ENCODE assay signal across 8 cellular contexts in the genomic region with DNA sequence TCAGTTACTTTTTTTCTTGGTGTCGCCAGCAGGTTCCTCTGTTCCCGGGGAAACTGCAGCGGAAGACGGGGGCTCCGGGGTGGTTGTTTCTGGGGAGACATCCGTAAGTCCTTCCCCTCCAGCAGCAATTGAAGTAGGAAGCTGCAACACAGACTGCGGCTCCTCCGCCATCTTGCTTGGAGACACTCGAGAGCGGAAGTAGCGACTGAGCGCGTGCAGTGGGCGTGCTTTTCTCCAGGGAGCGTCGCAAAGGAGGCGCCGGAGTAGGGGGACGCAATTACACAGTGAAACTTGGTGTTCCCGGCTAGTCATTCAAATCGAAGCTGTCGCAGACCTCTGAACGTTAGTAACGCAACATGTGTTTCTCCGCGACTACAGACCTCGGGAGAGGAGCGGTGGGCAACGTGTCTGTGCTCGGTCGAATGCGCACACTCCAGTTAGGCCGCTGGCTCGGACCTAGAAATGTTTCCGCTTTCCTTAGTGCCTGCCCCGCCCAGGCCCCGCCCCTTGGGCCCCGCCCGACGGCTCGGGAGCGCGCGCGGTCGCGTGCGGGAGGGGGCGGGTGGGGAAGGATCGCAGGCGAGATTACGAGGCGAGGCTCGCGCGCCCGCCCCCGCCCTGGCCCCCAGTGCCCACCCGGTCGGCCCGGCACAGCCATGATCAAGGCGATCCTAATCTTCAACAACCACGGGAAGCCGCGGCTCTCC. TPM values are rescaled to one million over a fixed set of nuclear protein-coding genes. Genes with fewer than 3 reads are reported as not detected.
DNase-seq lines count a peak whose midpoint lies in the region; ATAC-seq and TF ChIP-seq lines count a peak whose summit lies in the region.

Gene AP3S1, plus strand, starts transcription at position 554 of the 707 bp plus-strand sequence. Its CDS starts 103 bp downstream, at position 657.
Gene ATG12, minus strand, starts transcription at position 184 of the 707 bp plus-strand sequence. Its CDS starts 13 bp downstream, at position 171.

- H3K36me3 Mint-ChIP-seq in naive B cell, result peaks cover 0 to 2% of the 10 kb centered on the region in 2 donors
- H3K36me3 Mint-ChIP-seq in stimulated activated effector memory CD8-positive, alpha-beta T cell treated with anti-CD3 and anti-CD28 coated beads, Interleukin-12 subunit alpha, Interleukin-12 subunit beta, amount 100 ng/mL, for 72 hours, result peaks cover 45% of the 10 kb centered on the region

- H3K4me1 Mint-ChIP-seq in naive B cell, result peaks cover 31 to 59% (median 51%) of the 10 kb centered on the region in 3 donors
- H3K4me1 Mint-ChIP-seq in stimulated activated effector memory CD8-positive, alpha-beta T cell treated with anti-CD3 and anti-CD28 coated beads, Interleukin-12 subunit alpha, Interleukin-12 subunit beta, amount 100 ng/mL, for 72 hours, result peaks cover 45% of the 10 kb centered on the region

- H3K9me3 Mint-ChIP-seq in naive B cell, result no peaks in the 10 kb centered on the region
- no peaks in the 10 kb centered on the region for H3K9me3 Mint-ChIP-seq in stimulated activated effector memory CD8-positive, alpha-beta T cell treated with anti-CD3 and anti-CD28 coated beads, Interleukin-12 subunit alpha, Interleukin-12 subunit beta, amount 100 ng/mL, for 72 hours

- peak; percentile 84 to 85 for ATAC-seq in naive B cell (ENCODE audit: low read depth in 2 of 2)
- peak; percentile 92 for ATAC-seq in stimulated activated effector memory CD8-positive, alpha-beta T cell treated with anti-CD3 and anti-CD28 coated beads, Interleukin-12 subunit alpha, Interleukin-12 subunit beta, amount 100 ng/mL, for 72 hours

- H3K4me3 Mint-ChIP-seq in naive B cell, result peak within 1 kb of the TSS; percentile 97 to 99 (median 98)
- H3K4me3 Mint-ChIP-seq in stimulated activated effector memory CD8-positive, alpha-beta T cell treated with anti-CD3 and anti-CD28 coated beads, Interleukin-12 subunit alpha, Interleukin-12 subunit beta, amount 100 ng/mL, for 72 hours, result peak within 1 kb of the TSS; percentile 96

- no peak for TF ChIP-seq CTCF in LNCaP clone FGC (IDR thresholded peaks at IDR 0.05; ENCODE audit: control insufficient read depth, extremely low read depth, insufficient read depth)

- H3K27ac Mint-ChIP-seq in naive B cell, result peak within 1 kb of the TSS; percentile 98 to 100 (median 100)
- peak within 1 kb of the TSS; percentile 98 for H3K27ac Mint-ChIP-seq in stimulated activated effector memory CD8-positive, alpha-beta T cell treated with anti-CD3 and anti-CD28 coated beads, Interleukin-12 subunit alpha, Interleukin-12 subunit beta, amount 100 ng/mL, for 72 hours

- H3K4me3 ChIP-seq in LNCaP clone FGC (ENCODE audit: low read depth, low read length), result peak within 1 kb of the TSS; percentile 88

- DNase-seq in EL (peak; percentile 94), H4 (ENCODE audit: low spot score) (peak; percentile 95), LNCaP clone FGC (ENCODE audit: low read depth) (peak; percentile 82), RPMI8226 (peak; percentile 97), fibroblast of gingiva (ENCODE audit: low read depth) (peak; percentile 89), naive B cell (peak; percentile 94)
- peak; percentile 77 to 83 for DNase-seq in activated T-helper 1 cell treated with anti-CD3 and anti-CD28 coated beads, Interleukin-2, amount 50 U/mL, for 16 hours (ENCODE audit: low read depth in 1 of 2, low spot score in 1 of 2)
- DNase-seq in stimulated activated effector memory CD8-positive, alpha-beta T cell treated with anti-CD3 and anti-CD28 coated beads, Interleukin-12 subunit alpha, Interleukin-12 subunit beta, amount 100 ng/mL, for 72 hours (ENCODE audit: low spot score in 2 of 2), result peak; percentile 83 to 95

- no peaks in the 10 kb centered on the region for H3K27me3 Mint-ChIP-seq in naive B cell

RNA-seq across cellular contexts. Expression of gene AP3S1, which starts in this region (rescaled TPM):
- total RNA-seq in H4 (2014; rRNA removed; shearing (Covaris generic)), result 136 and 195 TPM in 2 replicates
- 100 to 1,000 TPM in 1 of 6 donors, 10 to 100 TPM in 5; 57.5 to 102 (median 68.4) TPM for polyA plus RNA-seq in naive B cell (ENCODE audit: low read depth in 6 of 6)

RNA-seq across cellular contexts. Expression of gene ATG12, which starts in this region (rescaled TPM):
- total RNA-seq in H4 (2014; rRNA removed; shearing (Covaris generic)), result 63.5 and 76.1 TPM in 2 replicates
- 100 to 1,000 TPM; 107 to 181 (median 139) TPM for polyA plus RNA-seq in naive B cell (ENCODE audit: low read depth in 6 of 6)

Comparison
In these comparisons a context has a peak if more than half of its experiments do, and no peak if none do; other contexts are left out.
1. Peak in every context shown above with its lines: DNase-seq, ATAC-seq and H3K4me3 ChIP-seq.